In genomic region chr3:186362988-186363387, GRCh38 we compare ENCODE assay signal across 1 cellular context.
TF ChIP-seq lines count a peak whose summit lies in the region.

No MANE protein-coding gene starts in this region.

TF ChIP-seq in WTC11, 78 proteins besides CTCF, POLR2A, EP300 and RAD21 (continued from another document):
- TF ChIP-seq PRRX2 (CRISPR knock-in tag; IDR thresholded peaks at IDR 0.05) (no peak), ELF4 (CRISPR knock-in tag; IDR thresholded peaks at IDR 0.05; ENCODE audit: low read depth) (no peak)
